Comparison of ENCODE assay signal across 22 cellular contexts in the genomic region with DNA sequence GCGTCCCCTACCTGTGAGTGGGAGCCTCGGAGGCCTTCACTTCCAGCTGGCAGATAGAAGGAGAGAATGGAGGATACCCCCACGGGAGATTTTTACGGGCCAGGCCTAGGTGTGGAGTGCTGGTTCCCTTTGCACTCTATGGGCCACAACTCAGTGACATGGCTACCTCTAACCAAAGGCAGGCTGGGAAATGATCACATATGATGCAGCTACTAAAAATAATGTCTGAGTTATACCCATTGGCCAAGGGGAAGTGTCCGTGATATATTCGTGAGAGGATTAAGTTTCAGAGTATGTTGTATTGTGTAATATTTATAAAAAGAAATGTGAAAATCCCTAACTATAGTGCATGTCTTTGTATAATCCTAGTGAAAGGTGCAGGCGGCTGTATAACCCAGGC. TPM values are rescaled to one million over a fixed set of nuclear protein-coding genes. Genes with fewer than 3 reads are reported as not detected.
"Had no signal": no experiment of that assay in that cellular context is flagged by ENCODE, and none has a peak within 500 bp of the region (broad histone marks: within the 10 kb centered on the region; RNA-seq: fewer than 3 reads in every experiment).

No MANE protein-coding gene starts in this region.

- H3K27me3 ChIP-seq: esophagus muscularis mucosa, right lobe of liver, testis, tibial nerve, upper lobe of right lung had no signal

- H3K9ac ChIP-seq: parathyroid adenoma had no signal

- H3K27me3 Mint-ChIP-seq: stimulated activated naive B cell treated with anti-CD40 and anti-IgM and Interleukin-4, amounts not matched to agents 10 μg/mL and 1 μg/mL and 100 μg/mL, for 72 hours; stimulated activated naive CD8-positive, alpha-beta T cell treated with anti-CD3 and anti-CD28 coated beads, Interleukin-15, amount 100 ng/mL, for 72 hours had no signal

- H3K4me3 Mint-ChIP-seq: dendritic cell treated with granulocyte-macrophage colony-stimulating factor and Interleukin-4, amounts not matched to agents 40 ng/mL and 50 ng/mL, for 4 days; effector memory CD8-positive, alpha-beta T cell; immature natural killer cell; naive thymus-derived CD4-positive, alpha-beta T cell; nephron progenitor cell; stimulated activated naive B cell treated with anti-CD40 and anti-IgM and Interleukin-4, amounts not matched to agents 10 μg/mL and 1 μg/mL and 100 μg/mL, for 72 hours; stimulated activated naive CD8-positive, alpha-beta T cell treated with anti-CD3 and anti-CD28 coated beads, Interleukin-15, amount 100 ng/mL, for 72 hours had no signal

- H3K4me3 ChIP-seq: esophagus muscularis mucosa, gastroesophageal sphincter, prostate gland, right lobe of liver, testis, tibial nerve, upper lobe of right lung had no signal

- H3K27ac Mint-ChIP-seq: dendritic cell treated with granulocyte-macrophage colony-stimulating factor and Interleukin-4, amounts not matched to agents 40 ng/mL and 50 ng/mL, for 4 days; effector memory CD8-positive, alpha-beta T cell; immature natural killer cell; naive thymus-derived CD4-positive, alpha-beta T cell; nephron progenitor cell; stimulated activated naive B cell treated with anti-CD40 and anti-IgM and Interleukin-4, amounts not matched to agents 10 μg/mL and 1 μg/mL and 100 μg/mL, for 72 hours; stimulated activated naive CD8-positive, alpha-beta T cell treated with anti-CD3 and anti-CD28 coated beads, Interleukin-15, amount 100 ng/mL, for 72 hours had no signal

- H3K36me3 ChIP-seq: esophagus muscularis mucosa, gastroesophageal sphincter, prostate gland, right lobe of liver, tibial nerve, upper lobe of right lung had no signal

- H3K27ac ChIP-seq: epithelial cell of prostate, esophagus muscularis mucosa, gastroesophageal sphincter, parathyroid adenoma, prostate gland, right lobe of liver, testis, tibial nerve, upper lobe of right lung had no signal

- H3K4me1 Mint-ChIP-seq: immature natural killer cell; nephron progenitor cell; stimulated activated naive B cell treated with anti-CD40 and anti-IgM and Interleukin-4, amounts not matched to agents 10 μg/mL and 1 μg/mL and 100 μg/mL, for 72 hours; stimulated activated naive CD8-positive, alpha-beta T cell treated with anti-CD3 and anti-CD28 coated beads, Interleukin-15, amount 100 ng/mL, for 72 hours had no signal

- H3K9me3 ChIP-seq: esophagus muscularis mucosa, gastroesophageal sphincter, prostate gland, right lobe of liver, testis, tibial nerve, upper lobe of right lung had no signal

- ATAC-seq: effector memory CD8-positive, alpha-beta T cell; gastroesophageal sphincter; left colon; naive thymus-derived CD4-positive, alpha-beta T cell; right lobe of liver; stimulated activated naive B cell treated with anti-CD40 and anti-IgM and Interleukin-4, amounts not matched to agents 10 μg/mL and 1 μg/mL and 100 μg/mL, for 72 hours; stimulated activated naive CD8-positive, alpha-beta T cell treated with anti-CD3 and anti-CD28 coated beads, Interleukin-15, amount 100 ng/mL, for 72 hours; upper lobe of right lung had no signal

- H2AFZ ChIP-seq: parathyroid adenoma had no signal

- H3K4me1 ChIP-seq: esophagus muscularis mucosa, gastroesophageal sphincter, parathyroid adenoma, prostate gland, right lobe of liver, testis, tibial nerve, upper lobe of right lung had no signal

- DNase-seq: effector memory CD8-positive, alpha-beta T cell; glutamatergic neuron; immature natural killer cell; left colon; mesendoderm; naive thymus-derived CD4-positive, alpha-beta T cell; nephron progenitor cell; retina; right lobe of liver; stimulated activated CD4-positive, alpha-beta T cell treated with anti-CD3 and anti-CD28 coated beads, Interleukin-4, amount 100 ng/mL, for 1 hour; stimulated activated naive B cell treated with anti-CD40 and anti-IgM and Interleukin-4, amounts not matched to agents 10 μg/mL and 1 μg/mL and 100 μg/mL, for 72 hours; stimulated activated naive CD8-positive, alpha-beta T cell treated with anti-CD3 and anti-CD28 coated beads, Interleukin-15, amount 100 ng/mL, for 72 hours; testis; upper lobe of right lung had no signal

- H3K9me3 Mint-ChIP-seq: effector memory CD8-positive, alpha-beta T cell had no signal

RNA-seq across cellular contexts. Expression of a gene that starts 37.7 kb away (rescaled TPM):
- total RNA-seq: fibroblast of villous mesenchyme had no signal
